Comparison of ENCODE assay signal across 1 cellular context in the genomic region with DNA sequence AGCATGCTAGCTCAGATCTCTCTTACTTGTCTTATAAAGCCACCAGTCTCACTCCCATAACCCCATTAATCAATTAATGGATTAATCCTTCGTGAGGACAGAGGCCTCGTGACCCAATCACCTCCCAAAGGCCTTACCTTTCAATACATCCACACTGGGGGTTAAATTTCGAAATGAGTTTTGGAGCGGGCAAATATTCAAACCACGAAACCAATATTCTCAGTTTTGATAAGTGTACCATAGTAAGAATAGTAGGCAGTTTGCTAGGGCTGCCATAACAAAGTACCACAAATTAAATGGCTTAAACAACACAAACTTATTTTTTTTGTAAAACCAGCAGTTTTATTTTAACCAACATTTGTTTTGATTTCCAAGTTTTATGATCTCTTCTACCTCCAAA.
TF ChIP-seq lines count a peak whose summit lies in the region.

No MANE protein-coding gene starts in this region.

TF ChIP-seq in H1, 55 proteins besides CTCF, POLR2A, EP300 and RAD21 (continued from another document):
- TF ChIP-seq SP1 (IDR thresholded peaks at IDR 0.05; ENCODE audit: low read depth, low read length) (no peak), GABPA (IDR thresholded peaks at IDR 0.05; ENCODE audit: borderline replicate concordance, insufficient read depth, low read length) (no peak), TAF7 (optimal IDR thresholded peaks at IDR 0.05; ENCODE audit: borderline replicate concordance, low read depth, low read length) (no peak)
- TF ChIP-seq, protein P1, sequence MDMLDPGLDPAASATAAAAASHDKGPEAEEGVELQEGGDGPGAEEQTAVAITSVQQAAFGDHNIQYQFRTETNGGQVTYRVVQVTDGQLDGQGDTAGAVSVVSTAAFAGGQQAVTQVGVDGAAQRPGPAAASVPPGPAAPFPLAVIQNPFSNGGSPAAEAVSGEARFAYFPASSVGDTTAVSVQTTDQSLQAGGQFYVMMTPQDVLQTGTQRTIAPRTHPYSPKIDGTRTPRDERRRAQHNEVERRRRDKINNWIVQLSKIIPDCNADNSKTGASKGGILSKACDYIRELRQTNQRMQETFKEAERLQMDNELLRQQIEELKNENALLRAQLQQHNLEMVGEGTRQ (IDR thresholded peaks at IDR 0.05; ENCODE audit: low read length): no peak
